29 cellular contexts compared by ENCODE assay signal in the genomic region with DNA sequence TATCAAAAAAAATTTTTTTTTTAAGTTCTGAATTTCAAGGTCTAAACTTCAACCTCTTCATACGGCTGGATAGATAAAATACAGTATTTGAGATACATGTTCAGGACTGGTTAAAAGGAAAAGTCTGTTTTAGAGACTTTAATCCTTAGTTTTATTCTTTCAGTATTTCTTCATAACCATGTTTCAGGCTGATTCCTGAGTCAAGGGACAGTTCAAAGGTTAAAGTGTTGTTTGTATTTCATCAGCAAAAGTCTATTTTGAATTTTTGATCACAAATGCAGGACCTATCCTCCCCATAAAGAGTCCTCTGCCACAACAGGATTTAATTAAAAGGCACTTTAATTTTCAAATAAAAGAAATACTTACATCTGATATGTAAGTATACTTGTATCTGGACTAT. TPM values are rescaled to one million over a fixed set of nuclear protein-coding genes. Genes with fewer than 3 reads are reported as not detected.
DNase-seq lines count a peak whose midpoint lies in the region; ATAC-seq, FAIRE-seq and TF ChIP-seq lines count a peak whose summit lies in the region.
"Had no signal": no experiment of that assay in that cellular context is flagged by ENCODE, and none has a peak within 500 bp of the region (broad histone marks: within the 10 kb centered on the region; RNA-seq: fewer than 3 reads in every experiment).

No MANE protein-coding gene starts in this region.

- peaks cover 10% of the 10 kb centered on the region; the same call in 1 of the 3 replicates for H3K4me1 ChIP-seq in A549
- H3K4me1 ChIP-seq in aorta (ENCODE audit: control insufficient read depth in 1 of 2, insufficient read depth in 2 of 2, low read length in 2 of 2): no peaks in the 10 kb centered on the region

- WGBS in A549 (ENCODE audit: missing lambda C conversion rate): 78% methylated on average over 1 of the region's 1 CpG
- WGBS in aorta, 2 donors: 90 to 94% methylated on average over 1 of the region's 1 CpG

- FAIRE-seq in A549 (lab: Jason Lieb, UNC): no peak
- FAIRE-seq: GM18507, RCC 7860 had no signal

- POLR2A ChIA-PET in A549 (lab: Yijun Ruan, JAX): no interaction called here

- no peak overlapping the region for H3K9ac ChIP-seq in SK-N-MC (ENCODE audit: insufficient read length)
- H3K9ac ChIP-seq: BLaER1 had no signal

- no peak for TF ChIP-seq POLR2A in A549 (IDR thresholded peaks at IDR 0.05; ENCODE audit: low read length)

- H3K9me3 ChIP-seq in A549 (no peaks in the 10 kb centered on the region), SK-N-MC (ENCODE audit: low read depth, low read length) (no peaks in the 10 kb centered on the region), aorta (ENCODE audit: control insufficient read depth, low read length) (no peaks in the 10 kb centered on the region)
- H3K9me3 ChIP-seq: BLaER1, HAP-1 had no signal

- intact Hi-C loops in posterior vena cava (cut with DNase I) (no loop called here), aorta (cut with DNase I) (no loop called here)

- H3K4me3 ChIP-seq in A549 (no peak overlapping the region), SK-N-MC (no peak overlapping the region), aorta (ENCODE audit: low read length in 2 of 2) (no peak overlapping the region)
- H3K4me3 ChIP-seq: BLaER1, HAP-1 had no signal

- no peak for TF ChIP-seq CTCF in A549 (IDR thresholded peaks at IDR 0.05)
- TF ChIP-seq CTCF in omental fat pad (IDR thresholded peaks at IDR 0.05): no peak

- H3K4me2 ChIP-seq in A549: peak overlapping the region; percentile 2; the same call in 1 of the 3 replicates
- H3K4me2 ChIP-seq: BLaER1 had no signal

- TF ChIP-seq EP300 in A549 (IDR thresholded peaks at IDR 0.05): no peak

- H3K27ac ChIP-seq in A549 (no peak overlapping the region), SK-N-MC (peak overlapping the region; percentile 37; the same call in 1 of the 2 replicates), aorta (ENCODE audit: low read depth in 1 of 2, low read length in 2 of 2) (no peak overlapping the region)
- H3K27ac ChIP-seq: 22Rv1, BLaER1 had no signal

- no peak for TF ChIP-seq RAD21 in A549 (conservative IDR thresholded peaks at IDR 0.05 in 1 of 2, IDR thresholded peaks at IDR 0.05 in 1 of 2)

- H3K27me3 ChIP-seq in aorta (ENCODE audit: control insufficient read depth in 1 of 2, insufficient read depth in 2 of 2, low read length in 1 of 2): no peaks in the 10 kb centered on the region
- H3K27me3 ChIP-seq: BLaER1 had no signal

- H3K36me3 ChIP-seq in SK-N-MC (ENCODE audit: insufficient read depth, low read length) (peaks cover under 1% of the 10 kb centered on the region; the same call in 1 of the 2 replicates), aorta (ENCODE audit: control insufficient read depth in 1 of 2, insufficient read depth in 2 of 2, low read length in 1 of 2) (no peaks in the 10 kb centered on the region)
- H3K36me3 ChIP-seq: HAP-1 had no signal

- DNase-seq in A549 (ENCODE audit: low read depth in 1 of 2, low spot score in 1 of 2) (no peak), SK-N-MC (ENCODE audit: low read depth, low spot score) (no peak), left lobe of liver (ENCODE audit: low spot score) (no peak), omental fat pad (ENCODE audit: low spot score) (no peak), posterior vena cava (ENCODE audit: low spot score) (no peak), aorta (no peak)
- DNase-seq: ACHN; CD4-positive, alpha-beta memory T cell; COR-L47; DMS53; GOT3; HFFc6; Kasumi-1; MV-4-11; NCI-H1105; NCI-H1436 treated with DMSO at 0.1 percent for 48 hours; NCI-H187 treated with DMSO at 0.1 percent for 48 hours; NCI-H2171 treated with DMSO at 0.1 percent for 48 hours; NCI-H345; NCI-H524; NCI-H748 treated with DMSO at 0.1 percent for 48 hours; SIG-M5 had no signal

- CTCF ChIA-PET in A549 (lab: Yijun Ruan, JAX): no interaction called here

- ATAC-seq in A549: no peak
- ATAC-seq in left lobe of liver: peak; percentile 82
- ATAC-seq in omental fat pad (ENCODE audit: low FRiP score): peak; percentile 11
- ATAC-seq in aorta (ENCODE audit: low FRiP score): no peak
- no peak for ATAC-seq in GM21619 (IDR thresholded peaks at IDR 0.05; ENCODE audit: unreplicated experiment)
- ATAC-seq: SK-N-SH treated with all-trans-retinoic acid at 6 μM for 48 hours had no signal

TF ChIP-seq in A549, 52 proteins besides CTCF, POLR2A, EP300 and RAD21:
- TF ChIP-seq JUNB (IDR thresholded peaks at IDR 0.05) (no peak), CBX2 (IDR thresholded peaks at IDR 0.05; ENCODE audit: borderline replicate concordance, low read depth) (no peak), MAZ (IDR thresholded peaks at IDR 0.05; ENCODE audit: borderline replicate concordance, low read depth, low read length) (no peak), KDM5A (IDR thresholded peaks at IDR 0.05) (no peak), FOSB (CRISPR knock-in tag; IDR thresholded peaks at IDR 0.05) (no peak), FOXS1 (CRISPR knock-in tag; IDR thresholded peaks at IDR 0.05) (no peak), PHF8 (IDR thresholded peaks at IDR 0.05; ENCODE audit: borderline replicate concordance, low read depth) (no peak), CHD2 (IDR thresholded peaks at IDR 0.05; ENCODE audit: low read length, partially characterized antibody) (no peak), ZNF302 (CRISPR knock-in tag; IDR thresholded peaks at IDR 0.05) (no peak), ZC3H11A (IDR thresholded peaks at IDR 0.05) (no peak), FOSL2 (IDR thresholded peaks at IDR 0.05) (no peak), FOSL2 (CRISPR knock-in tag; IDR thresholded peaks at IDR 0.05) (no peak), CBX8 (IDR thresholded peaks at IDR 0.05) (no peak), NFE2L2 (conservative IDR thresholded peaks at IDR 0.05; ENCODE audit: low read length) (no peak), RCOR1 (IDR thresholded peaks at IDR 0.05; ENCODE audit: low read depth, low read length) (no peak), KDM1A (IDR thresholded peaks at IDR 0.05; ENCODE audit: low read depth) (no peak), JUN (IDR thresholded peaks at IDR 0.05) (no peak), NPAS2 (CRISPR knock-in tag; IDR thresholded peaks at IDR 0.05; ENCODE audit: borderline replicate concordance) (no peak), POLR2AphosphoS2 (conservative IDR thresholded peaks at IDR 0.05; ENCODE audit: low read length) (no peak)
- TF ChIP-seq, protein P1, sequence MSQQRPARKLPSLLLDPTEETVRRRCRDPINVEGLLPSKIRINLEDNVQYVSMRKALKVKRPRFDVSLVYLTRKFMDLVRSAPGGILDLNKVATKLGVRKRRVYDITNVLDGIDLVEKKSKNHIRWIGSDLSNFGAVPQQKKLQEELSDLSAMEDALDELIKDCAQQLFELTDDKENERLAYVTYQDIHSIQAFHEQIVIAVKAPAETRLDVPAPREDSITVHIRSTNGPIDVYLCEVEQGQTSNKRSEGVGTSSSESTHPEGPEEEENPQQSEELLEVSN (IDR thresholded peaks at IDR 0.05; ENCODE audit: borderline replicate concordance, low read depth): no peak
- TF ChIP-seq, protein P2, sequence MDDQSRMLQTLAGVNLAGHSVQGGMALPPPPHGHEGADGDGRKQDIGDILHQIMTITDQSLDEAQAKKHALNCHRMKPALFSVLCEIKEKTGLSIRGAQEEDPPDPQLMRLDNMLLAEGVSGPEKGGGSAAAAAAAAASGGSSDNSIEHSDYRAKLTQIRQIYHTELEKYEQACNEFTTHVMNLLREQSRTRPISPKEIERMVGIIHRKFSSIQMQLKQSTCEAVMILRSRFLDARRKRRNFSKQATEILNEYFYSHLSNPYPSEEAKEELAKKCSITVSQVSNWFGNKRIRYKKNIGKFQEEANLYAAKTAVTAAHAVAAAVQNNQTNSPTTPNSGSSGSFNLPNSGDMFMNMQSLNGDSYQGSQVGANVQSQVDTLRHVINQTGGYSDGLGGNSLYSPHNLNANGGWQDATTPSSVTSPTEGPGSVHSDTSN (IDR thresholded peaks at IDR 0.05): no peak

RNA-seq across cellular contexts. Expression of a gene that starts 53.5 kb away (rescaled TPM):
- polyA plus RNA-seq in A549 (2011; rRNA removed) (247 and 311 TPM in 2 replicates), A549 (2017; fragmentation: RNase III; extraction: RNeasy Plus Mini Kit Qiagen cat#74134 plus additional on column Dnase treatment) (165 to 170 TPM (median 166 TPM) in 3 replicates), aorta (100 to 1,000 TPM; 133 to 153 TPM)
- 83.8 and 85.4 TPM in 2 replicates for polyA plus RNA-seq in A549 (2012; cell fraction: cytosol; rRNA removed)
- 13.8 and 22.7 TPM in 2 replicates for polyA plus RNA-seq in A549 (2012; cell fraction: nucleus; rRNA removed)
- polyA minus RNA-seq in A549 (2011; rRNA and poly(A)+ RNA removed): 38.0 and 50.8 TPM in 2 replicates
- total RNA-seq in left lobe of liver (105 TPM), omental fat pad (100 to 1,000 TPM; 120 to 177 (median 138) TPM), posterior vena cava (100 to 1,000 TPM; 183 to 189 TPM), aorta (100 to 1,000 TPM; 145 to 169 TPM)

RNA-seq across cellular contexts. Expression of a gene that starts 54.0 kb away (rescaled TPM):
- 26.7 and 27.2 TPM in 2 replicates for polyA plus RNA-seq in A549 (2011; rRNA removed)
- 3.9 and 4.6 TPM in 2 replicates for polyA plus RNA-seq in A549 (2012; cell fraction: cytosol; rRNA removed)
- 1.5 and 2.4 TPM in 2 replicates for polyA plus RNA-seq in A549 (2012; cell fraction: nucleus; rRNA removed)
- 13.5 to 15.7 TPM (median 15.3 TPM) in 3 replicates for polyA plus RNA-seq in A549 (2017; fragmentation: RNase III; extraction: RNeasy Plus Mini Kit Qiagen cat#74134 plus additional on column Dnase treatment)
- polyA minus RNA-seq in A549 (2011; rRNA and poly(A)+ RNA removed): 9.2 and 12.9 TPM in 2 replicates
- total RNA-seq in left lobe of liver: 15.6 TPM
- 10 to 100 TPM; 11.7 to 25.3 (median 16.9) TPM for total RNA-seq in omental fat pad
- total RNA-seq in posterior vena cava: 10 to 100 TPM; 24.7 to 27.1 TPM
- total RNA-seq in aorta: 10 to 100 TPM; 11.3 to 20.3 TPM
- polyA plus RNA-seq in aorta: 1 to 10 TPM; 4.1 to 6.3 TPM

Comparison
In these comparisons a context has a peak if more than half of its experiments do, and no peak if none do; other contexts are left out.
1. ATAC-seq: peak in left lobe of liver (single experiment) and omental fat pad (single experiment); none in A549 (0 of 2), aorta (single experiment) and GM21619 (single experiment).